Comparison of ENCODE assay signal across 16 cellular contexts in genomic region chr5:3179220-3179619, GRCh38.
DNase-seq lines count a peak whose midpoint lies in the region; ATAC-seq and TF ChIP-seq lines count a peak whose summit lies in the region.
"Had no signal": no experiment of that assay in that cellular context is flagged by ENCODE, and none has a peak within 500 bp of the region (broad histone marks: within the 10 kb centered on the region; RNA-seq: fewer than 3 reads in every experiment).

No MANE protein-coding gene starts in this region.

- H4K20me1 ChIP-seq in mammary epithelial cell (ENCODE audit: insufficient read depth, low read length) (no peaks in the 10 kb centered on the region), osteoblast (ENCODE audit: insufficient read depth, low read length) (no peaks in the 10 kb centered on the region)

- TF ChIP-seq CTCF in MCF 10A (IDR thresholded peaks at IDR 0.05; ENCODE audit: unreplicated experiment) = no peak
- TF ChIP-seq CTCF in mammary epithelial cell (conservative IDR thresholded peaks at IDR 0.05 in 1 of 2, IDR thresholded peaks at IDR 0.05 in 1 of 2; ENCODE audit: extremely low read depth in 1 of 2, insufficient read depth in 1 of 2, low read depth in 1 of 2, low read length in 2 of 2) = no peak
- TF ChIP-seq CTCF in WTC11 (IDR thresholded peaks at IDR 0.05) = no peak
- no peak for TF ChIP-seq CTCF in osteocyte (IDR thresholded peaks at IDR 0.05)
- TF ChIP-seq CTCF in osteoblast (IDR thresholded peaks at IDR 0.05; ENCODE audit: extremely low read depth, low read depth, low read length) = no peak
- TF ChIP-seq CTCF in thyroid gland (IDR thresholded peaks at IDR 0.05) = no peak

- no peak overlapping the region for H3K4me3 ChIP-seq in mammary epithelial cell (replicated peaks in 1 of 3; ENCODE audit: insufficient read depth in 1 of 3, low read depth in 2 of 3, low read length in 3 of 3)
- no peak overlapping the region for H3K4me3 ChIP-seq in osteoblast (ENCODE audit: insufficient read depth, low read length)
- H3K4me3 ChIP-seq in thyroid gland (replicated peaks in 1 of 3) = no peak overlapping the region

- POLR2A ChIA-PET in MCF 10A (lab: Yijun Ruan, JAX) (no interaction called here), WTC11 (lab: Charles Lee) (no interaction called here)

- H3K36me3 ChIP-seq in mammary epithelial cell (ENCODE audit: insufficient read depth, low read length) = no peaks in the 10 kb centered on the region
- H3K36me3 ChIP-seq in osteoblast (ENCODE audit: insufficient read depth, low read length) = no peaks in the 10 kb centered on the region
- H3K36me3 ChIP-seq in thyroid gland = no peaks in the 10 kb centered on the region

- 83% methylated on average over 5 of the region's 5 CpGs for WGBS in mammary epithelial cell (ENCODE audit: low coverage, missing lambda C conversion rate)
- WGBS in thyroid gland, 2 donors = 52 to 56% methylated on average over 4 to 5 of the region's 5 CpGs

- H3K9me3 Mint-ChIP-seq in MCF 10A (ENCODE audit: unreplicated experiment) (no peaks in the 10 kb centered on the region), WTC11 (no peaks in the 10 kb centered on the region), osteocyte (ENCODE audit: unreplicated experiment) (peaks cover 15% of the 10 kb centered on the region)

- H3K27me3 Mint-ChIP-seq in MCF 10A (ENCODE audit: insufficient read depth, unreplicated experiment) = no peaks in the 10 kb centered on the region
- H3K27me3 Mint-ChIP-seq in WTC11 (ENCODE audit: low read depth) = peaks cover 4% of the 10 kb centered on the region; the same call in 1 of the 2 replicates
- no peaks in the 10 kb centered on the region for H3K27me3 Mint-ChIP-seq in osteocyte (ENCODE audit: unreplicated experiment)
- H3K27me3 Mint-ChIP-seq: CD4-positive, alpha-beta memory T cell had no signal

- no peak for TF ChIP-seq POLR2A in thyroid gland (IDR thresholded peaks at IDR 0.05)

- BruUV-seq in MCF 10A (replicated peaks; lab: Mats Ljungman, UMichigan) = no TSS peak
- no TSS peak for BruUV-seq in mammary epithelial cell (replicated peaks; lab: Mats Ljungman, UMichigan)

- H3K4me2 ChIP-seq in mammary epithelial cell (ENCODE audit: insufficient read depth, low read depth, low read length) (no peak overlapping the region), osteoblast (ENCODE audit: insufficient read depth, low read length) (no peak overlapping the region)

- H3K4me1 ChIP-seq in mammary epithelial cell (ENCODE audit: insufficient read depth, low read length) (no peaks in the 10 kb centered on the region), osteoblast (ENCODE audit: insufficient read depth, low read length) (no peaks in the 10 kb centered on the region), thyroid gland (no peaks in the 10 kb centered on the region)

- H3K9ac ChIP-seq in mammary epithelial cell (ENCODE audit: insufficient read depth, low read length) = no peak overlapping the region

- in situ Hi-C loops in mammary epithelial cell (cut with MboI; ENCODE audit: low sequenced_read_pairs in 2 of 2) = no loop called here

- H3K36me3 Mint-ChIP-seq in MCF 10A (ENCODE audit: insufficient read depth, unreplicated experiment) (no peaks in the 10 kb centered on the region), WTC11 (no peaks in the 10 kb centered on the region), osteocyte (ENCODE audit: unreplicated experiment) (no peaks in the 10 kb centered on the region)
- H3K36me3 Mint-ChIP-seq: CD4-positive, alpha-beta memory T cell had no signal

- no peak overlapping the region for H3K4me3 Mint-ChIP-seq in MCF 10A (ENCODE audit: unreplicated experiment)
- H3K4me3 Mint-ChIP-seq in WTC11 = no peak overlapping the region
- no peak overlapping the region for H3K4me3 Mint-ChIP-seq in osteocyte (ENCODE audit: unreplicated experiment)
- H3K4me3 Mint-ChIP-seq: CD4-positive, alpha-beta memory T cell had no signal

- H3K27ac ChIP-seq in mammary epithelial cell (ENCODE audit: insufficient read depth, low read depth, low read length) = no peak overlapping the region
- H3K27ac ChIP-seq in osteoblast (ENCODE audit: low read depth, low read length) = no peak overlapping the region
- H3K27ac ChIP-seq in thyroid gland = no peak overlapping the region
- H3K27ac ChIP-seq: C4-2B had no signal

- CTCF ChIA-PET in MCF 10A (lab: Yijun Ruan, JAX) (interaction anchor here (0.5 to 0.6 kb wide), 2 partner anchors 8 to 29 kb away, joined by 3 read pairs; no protein-coding TSS in a partner anchor), mammary epithelial cell (lab: Charles Lee; ENCODE audit: low non-redundant PET) (no interaction called here), WTC11 (lab: Charles Lee) (interaction anchor here (0.6 kb wide), 1 partner anchor 413 kb away, joined by 3 read pairs; no protein-coding TSS in a partner anchor)

- peak; percentile 0 for DNase-seq in MCF 10A (ENCODE audit: unreplicated experiment)
- DNase-seq in mammary epithelial cell = no peak
- peak; percentile 59 for DNase-seq in WTC11 (ENCODE audit: low spot score)
- peak; percentile 60 for DNase-seq in iPS-NIHi7 (ENCODE audit: extremely low spot score)
- no peak for DNase-seq in osteocyte (ENCODE audit: extremely low spot score, unreplicated experiment)
- DNase-seq in osteoblast (ENCODE audit: insufficient read length, low spot score, missing footprints) = no peak
- DNase-seq in thyroid gland = no peak
- DNase-seq: 8988T; CD4-positive, alpha-beta memory T cell; DMS153; DMS79 treated with DMSO at 0.1 percent for 48 hours; GF-D8; H7 had no signal

- H3K27me3 ChIP-seq in mammary epithelial cell (ENCODE audit: insufficient read depth, low read length) (no peaks in the 10 kb centered on the region), osteoblast (ENCODE audit: insufficient read depth, low read length) (no peaks in the 10 kb centered on the region), thyroid gland (no peaks in the 10 kb centered on the region)

- intact Hi-C loops in MCF 10A (cut with micrococcal nuclease) = no loop called here
- intact Hi-C loops in mammary epithelial cell (cut with micrococcal nuclease) = no loop called here
- intact Hi-C loops in thyroid gland (cut with DNase I) = no loop called here

- ATAC-seq in WTC11 (peak; percentile 90), HG03460 (IDR thresholded peaks at IDR 0.05; ENCODE audit: unreplicated experiment) (no peak)
- ATAC-seq: HepG2 had no signal

- H3K79me2 ChIP-seq in mammary epithelial cell (ENCODE audit: insufficient read depth, low read length) = no peaks in the 10 kb centered on the region
- no peaks in the 10 kb centered on the region for H3K79me2 ChIP-seq in osteoblast (ENCODE audit: insufficient read depth, low read length)

- no peaks in the 10 kb centered on the region for H3K4me1 Mint-ChIP-seq in MCF 10A (ENCODE audit: insufficient read depth, unreplicated experiment)
- peaks cover 4% of the 10 kb centered on the region for H3K4me1 Mint-ChIP-seq in WTC11
- no peaks in the 10 kb centered on the region for H3K4me1 Mint-ChIP-seq in osteocyte (ENCODE audit: unreplicated experiment)
- H3K4me1 Mint-ChIP-seq: CD4-positive, alpha-beta memory T cell had no signal

- H3K9me3 ChIP-seq in mammary epithelial cell (replicated peaks; ENCODE audit: insufficient read depth, low read length) (no peaks in the 10 kb centered on the region), osteoblast (ENCODE audit: low read depth, low read length) (no peaks in the 10 kb centered on the region), thyroid gland (no peaks in the 10 kb centered on the region)

- dilution Hi-C loops in mammary epithelial cell (cut with HindIII; ENCODE audit: low sequenced_read_pairs) = no loop called here

- H2AFZ ChIP-seq in mammary epithelial cell (ENCODE audit: low read depth, low read length) (no peak overlapping the region), osteoblast (ENCODE audit: low read length) (no peak overlapping the region)

- no peak overlapping the region for H3K27ac Mint-ChIP-seq in MCF 10A (ENCODE audit: low read depth, unreplicated experiment)
- no peak overlapping the region for H3K27ac Mint-ChIP-seq in WTC11
- no peak overlapping the region for H3K27ac Mint-ChIP-seq in osteocyte (ENCODE audit: unreplicated experiment)
- H3K27ac Mint-ChIP-seq: CD4-positive, alpha-beta memory T cell had no signal

TF ChIP-seq in WTC11, 78 proteins besides CTCF, POLR2A, EP300 and RAD21 (continues in another document):
- no peak for TF ChIP-seq ZNF416 (CRISPR knock-in tag; IDR thresholded peaks at IDR 0.05)
- TF ChIP-seq, protein P1, sequence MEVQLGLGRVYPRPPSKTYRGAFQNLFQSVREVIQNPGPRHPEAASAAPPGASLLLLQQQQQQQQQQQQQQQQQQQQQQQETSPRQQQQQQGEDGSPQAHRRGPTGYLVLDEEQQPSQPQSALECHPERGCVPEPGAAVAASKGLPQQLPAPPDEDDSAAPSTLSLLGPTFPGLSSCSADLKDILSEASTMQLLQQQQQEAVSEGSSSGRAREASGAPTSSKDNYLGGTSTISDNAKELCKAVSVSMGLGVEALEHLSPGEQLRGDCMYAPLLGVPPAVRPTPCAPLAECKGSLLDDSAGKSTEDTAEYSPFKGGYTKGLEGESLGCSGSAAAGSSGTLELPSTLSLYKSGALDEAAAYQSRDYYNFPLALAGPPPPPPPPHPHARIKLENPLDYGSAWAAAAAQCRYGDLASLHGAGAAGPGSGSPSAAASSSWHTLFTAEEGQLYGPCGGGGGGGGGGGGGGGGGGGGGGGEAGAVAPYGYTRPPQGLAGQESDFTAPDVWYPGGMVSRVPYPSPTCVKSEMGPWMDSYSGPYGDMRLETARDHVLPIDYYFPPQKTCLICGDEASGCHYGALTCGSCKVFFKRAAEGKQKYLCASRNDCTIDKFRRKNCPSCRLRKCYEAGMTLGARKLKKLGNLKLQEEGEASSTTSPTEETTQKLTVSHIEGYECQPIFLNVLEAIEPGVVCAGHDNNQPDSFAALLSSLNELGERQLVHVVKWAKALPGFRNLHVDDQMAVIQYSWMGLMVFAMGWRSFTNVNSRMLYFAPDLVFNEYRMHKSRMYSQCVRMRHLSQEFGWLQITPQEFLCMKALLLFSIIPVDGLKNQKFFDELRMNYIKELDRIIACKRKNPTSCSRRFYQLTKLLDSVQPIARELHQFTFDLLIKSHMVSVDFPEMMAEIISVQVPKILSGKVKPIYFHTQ (CRISPR knock-in tag; IDR thresholded peaks at IDR 0.05) = no peak
- no peak for TF ChIP-seq EMX1 (CRISPR knock-in tag; IDR thresholded peaks at IDR 0.05)
- TF ChIP-seq, protein P2, sequence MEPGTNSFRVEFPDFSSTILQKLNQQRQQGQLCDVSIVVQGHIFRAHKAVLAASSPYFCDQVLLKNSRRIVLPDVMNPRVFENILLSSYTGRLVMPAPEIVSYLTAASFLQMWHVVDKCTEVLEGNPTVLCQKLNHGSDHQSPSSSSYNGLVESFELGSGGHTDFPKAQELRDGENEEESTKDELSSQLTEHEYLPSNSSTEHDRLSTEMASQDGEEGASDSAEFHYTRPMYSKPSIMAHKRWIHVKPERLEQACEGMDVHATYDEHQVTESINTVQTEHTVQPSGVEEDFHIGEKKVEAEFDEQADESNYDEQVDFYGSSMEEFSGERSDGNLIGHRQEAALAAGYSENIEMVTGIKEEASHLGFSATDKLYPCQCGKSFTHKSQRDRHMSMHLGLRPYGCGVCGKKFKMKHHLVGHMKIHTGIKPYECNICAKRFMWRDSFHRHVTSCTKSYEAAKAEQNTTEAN (CRISPR knock-in tag; IDR thresholded peaks at IDR 0.05) = no peak
- TF ChIP-seq MAX (CRISPR knock-in tag; IDR thresholded peaks at IDR 0.05) = no peak

Comparison
In these comparisons a context has a peak if more than half of its experiments do, and no peak if none do; other contexts are left out.
1. DNase-seq: peak in MCF 10A (single experiment), WTC11 (single experiment) and iPS-NIHi7 (single experiment); none in mammary epithelial cell (single experiment), osteocyte (single experiment), osteoblast (single experiment) and thyroid gland (0 of 2).